Comparison of ENCODE assay signal across 1 cellular context in the genomic region with DNA sequence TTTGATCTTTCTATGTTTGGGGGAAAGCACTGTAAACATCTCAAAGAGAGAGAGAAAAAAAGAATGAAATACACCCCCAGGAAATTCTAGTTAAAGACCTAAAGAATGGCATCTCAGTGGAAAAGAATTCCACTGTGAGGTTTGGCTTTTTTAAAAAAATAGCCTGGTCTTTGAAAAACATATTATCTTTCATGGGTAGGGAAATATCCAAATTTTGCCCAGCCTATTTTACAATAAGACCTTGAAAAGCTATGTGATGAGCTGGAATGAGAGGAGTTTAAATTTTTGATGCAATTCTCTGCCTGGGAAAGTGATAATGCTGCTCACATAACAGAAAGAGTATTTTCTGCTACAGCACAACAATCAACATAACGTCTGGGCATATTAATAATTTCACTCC.
TF ChIP-seq lines count a peak whose summit lies in the region.

No MANE protein-coding gene starts in this region.

TF ChIP-seq in IMR-90, 13 proteins besides CTCF, POLR2A, EP300 and RAD21 (continued from another document):
- TF ChIP-seq, protein P1, sequence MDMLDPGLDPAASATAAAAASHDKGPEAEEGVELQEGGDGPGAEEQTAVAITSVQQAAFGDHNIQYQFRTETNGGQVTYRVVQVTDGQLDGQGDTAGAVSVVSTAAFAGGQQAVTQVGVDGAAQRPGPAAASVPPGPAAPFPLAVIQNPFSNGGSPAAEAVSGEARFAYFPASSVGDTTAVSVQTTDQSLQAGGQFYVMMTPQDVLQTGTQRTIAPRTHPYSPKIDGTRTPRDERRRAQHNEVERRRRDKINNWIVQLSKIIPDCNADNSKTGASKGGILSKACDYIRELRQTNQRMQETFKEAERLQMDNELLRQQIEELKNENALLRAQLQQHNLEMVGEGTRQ (IDR thresholded peaks at IDR 0.05; ENCODE audit: low read depth, low read length) = no peak
- no peak for TF ChIP-seq CEBPB (IDR thresholded peaks at IDR 0.05; ENCODE audit: low read depth, low read length)
- no peak for TF ChIP-seq RFX5 (IDR thresholded peaks at IDR 0.05; ENCODE audit: low read depth, low read length)
- no peak for TF ChIP-seq MAFK (IDR thresholded peaks at IDR 0.05; ENCODE audit: low read depth, low read length)
- TF ChIP-seq ELK1 (IDR thresholded peaks at IDR 0.05; ENCODE audit: borderline replicate concordance, low read depth, low read length) = no peak
